In the genomic region with DNA sequence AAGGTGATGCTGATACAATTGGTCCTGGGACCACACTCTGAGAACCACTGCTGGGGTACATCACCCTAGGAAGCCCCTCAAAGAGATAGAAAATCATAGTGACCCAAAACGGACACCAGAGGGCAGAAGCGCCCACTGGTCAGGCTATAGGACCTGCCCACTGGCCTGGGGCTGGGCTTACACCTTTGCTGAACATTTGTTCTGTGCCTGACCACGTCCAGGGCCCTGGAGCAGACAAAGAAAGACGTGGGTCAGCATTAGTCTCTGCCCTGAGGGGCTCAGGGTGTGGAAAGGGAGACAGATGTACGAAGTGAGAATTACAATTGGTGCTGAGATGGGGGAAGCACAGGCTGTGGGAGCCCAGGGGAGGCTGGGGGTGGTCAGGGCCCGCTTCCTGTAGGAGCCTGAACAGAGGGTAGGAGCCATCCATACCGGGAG, we compare ENCODE assay signal across 8 cellular contexts. TPM values are rescaled to one million over a fixed set of nuclear protein-coding genes. Genes with fewer than 3 reads are reported as not detected.
DNase-seq lines count a peak whose midpoint lies in the region; ATAC-seq and TF ChIP-seq lines count a peak whose summit lies in the region.

No MANE protein-coding gene starts in this region.

- TF ChIP-seq CTCF in foreskin fibroblast (IDR thresholded peaks at IDR 0.05; ENCODE audit: low read depth, low read length): peak; percentile 80
- peak; percentile 88 for TF ChIP-seq CTCF in neural progenitor cell (IDR thresholded peaks at IDR 0.05)

- no peaks in the 10 kb centered on the region for H4K20me1 ChIP-seq in neural progenitor cell (ENCODE audit: low read depth)

- peak overlapping the region; percentile 53 for H2AFZ ChIP-seq in neural progenitor cell (replicated peaks)

- H3K36me3 Mint-ChIP-seq in activated naive CD4-positive, alpha-beta T cell treated with anti-CD3 and anti-CD28 coated beads for 36 hours (ENCODE audit: low read depth): no peaks in the 10 kb centered on the region
- no peaks in the 10 kb centered on the region for H3K36me3 Mint-ChIP-seq in neural progenitor cell

- H3K27me3 Mint-ChIP-seq in activated naive CD4-positive, alpha-beta T cell treated with anti-CD3 and anti-CD28 coated beads for 36 hours (ENCODE audit: low read depth): no peaks in the 10 kb centered on the region
- H3K27me3 Mint-ChIP-seq in neural progenitor cell (ENCODE audit: insufficient read depth, low read depth): peaks cover 3% of the 10 kb centered on the region

- H3K4me3 Mint-ChIP-seq in activated naive CD4-positive, alpha-beta T cell treated with anti-CD3 and anti-CD28 coated beads for 36 hours: no peak overlapping the region
- H3K4me3 Mint-ChIP-seq in neural progenitor cell: peak overlapping the region; percentile 9

- H3K27ac ChIP-seq in neural progenitor cell: no peak overlapping the region

- no peak overlapping the region for H3K27ac Mint-ChIP-seq in activated naive CD4-positive, alpha-beta T cell treated with anti-CD3 and anti-CD28 coated beads for 36 hours
- peak overlapping the region; percentile 94 for H3K27ac Mint-ChIP-seq in neural progenitor cell

- no peaks in the 10 kb centered on the region for H3K27me3 ChIP-seq in neural progenitor cell

- H3K4me1 ChIP-seq in neural progenitor cell: peaks cover 1% of the 10 kb centered on the region

- H3K9me3 ChIP-seq in neural progenitor cell (ENCODE audit: low read depth): no peaks in the 10 kb centered on the region

- H3F3A ChIP-seq in neural progenitor cell (ENCODE audit: low read depth): no peaks in the 10 kb centered on the region

- CTCF ChIA-PET in activated naive CD4-positive, alpha-beta T cell treated with anti-CD3 and anti-CD28 coated beads for 36 hours (lab: Charles Lee): interaction anchor here (1.9 kb wide), 1 partner anchor 103 kb away, joined by 4 read pairs; no protein-coding TSS in a partner anchor

- H3K9ac ChIP-seq in neural progenitor cell: no peak overlapping the region

- peak; percentile 59 for DNase-seq in activated naive CD4-positive, alpha-beta T cell treated with anti-CD3 and anti-CD28 coated beads for 36 hours
- DNase-seq in activated naive CD4-positive, alpha-beta T cell treated with anti-CD3 and anti-CD28 coated beads, Interleukin-2, amount 50 U/mL, for 16 hours: no peak
- peak; percentile 18 for DNase-seq in NCI-H1105 treated with DMSO at 0.1 percent for 48 hours (lab: John Stamatoyannopoulos, UW)
- peak; percentile 41 to 58 for DNase-seq in activated CD4-positive, alpha-beta T cell treated with anti-CD3 and anti-CD28 coated beads, Interleukin-2, amount 50 U/mL, for 48 hours
- DNase-seq in foreskin fibroblast: peak; percentile 52 to 87
- peak; percentile 88 for DNase-seq in neural progenitor cell (ENCODE audit: low spot score)
- DNase-seq in activated CD4-positive, CD25-positive, alpha-beta regulatory T cell treated with anti-CD3 and anti-CD28 coated beads, Interleukin-2, amount 50 U/mL, for 72 hours: no peak

- no peaks in the 10 kb centered on the region for H3K79me2 ChIP-seq in neural progenitor cell (ENCODE audit: low read depth)

- H3K4me2 ChIP-seq in neural progenitor cell: no peak overlapping the region

- no peaks in the 10 kb centered on the region for H3K36me3 ChIP-seq in neural progenitor cell

- intact Hi-C loops in activated naive CD4-positive, alpha-beta T cell treated with anti-CD3 and anti-CD28 coated beads for 36 hours (cut with micrococcal nuclease): loop anchor here (1.0 to 10.0 kb wide), 5 partner anchors 30 to 221 kb away; a partner anchor contains a TSS

- H3K4me3 ChIP-seq in foreskin fibroblast (ENCODE audit: low read depth in 1 of 2, low read length in 2 of 2) (no peak overlapping the region), neural progenitor cell (no peak overlapping the region)

- peaks cover 8% of the 10 kb centered on the region for H3K4me1 Mint-ChIP-seq in activated naive CD4-positive, alpha-beta T cell treated with anti-CD3 and anti-CD28 coated beads for 36 hours (ENCODE audit: low read depth)
- peaks cover 17% of the 10 kb centered on the region for H3K4me1 Mint-ChIP-seq in neural progenitor cell

- no peaks in the 10 kb centered on the region for H3K9me3 Mint-ChIP-seq in activated naive CD4-positive, alpha-beta T cell treated with anti-CD3 and anti-CD28 coated beads for 36 hours
- no peaks in the 10 kb centered on the region for H3K9me3 Mint-ChIP-seq in neural progenitor cell

- ATAC-seq in GM18907 (IDR thresholded peaks at IDR 0.05; ENCODE audit: unreplicated experiment): no peak

RNA-seq across cellular contexts. Expression of a gene that starts 14.4 kb away (rescaled TPM):
- 10 to 100 TPM; 13.9 to 15.4 TPM for total RNA-seq in activated naive CD4-positive, alpha-beta T cell treated with anti-CD3 and anti-CD28 coated beads for 36 hours
- total RNA-seq in neural progenitor cell (ENCODE audit: low replicate concordance): 219 and 589 TPM in 2 replicates

RNA-seq across cellular contexts. Expression of a gene that starts 21.9 kb away (rescaled TPM):
- 10 to 100 TPM; 13.3 to 13.5 TPM for total RNA-seq in activated naive CD4-positive, alpha-beta T cell treated with anti-CD3 and anti-CD28 coated beads for 36 hours
- 11.3 and 32.7 TPM in 2 replicates for total RNA-seq in neural progenitor cell (ENCODE audit: low replicate concordance)

Comparison
In these comparisons a context has a peak if more than half of its experiments do, and no peak if none do; other contexts are left out.
1. DNase-seq: peak in activated naive CD4-positive, alpha-beta T cell treated with anti-CD3 and anti-CD28 coated beads for 36 hours (single experiment), NCI-H1105 treated with DMSO at 0.1 percent for 48 hours (single experiment), activated CD4-positive, alpha-beta T cell treated with anti-CD3 and anti-CD28 coated beads, Interleukin-2, amount 50 U/mL, for 48 hours (2 of 2), foreskin fibroblast (2 of 2) and neural progenitor cell (single experiment); none in activated naive CD4-positive, alpha-beta T cell treated with anti-CD3 and anti-CD28 coated beads, Interleukin-2, amount 50 U/mL, for 16 hours (single experiment) and activated CD4-positive, CD25-positive, alpha-beta regulatory T cell treated with anti-CD3 and anti-CD28 coated beads, Interleukin-2, amount 50 U/mL, for 72 hours (single experiment).
2. RNA of a gene that starts 14.4 kb away (total RNA-seq): 219 to 589 TPM in neural progenitor cell; 13.9 to 15.4 TPM in activated naive CD4-positive, alpha-beta T cell treated with anti-CD3 and anti-CD28 coated beads for 36 hours; every median in the first group is over 10 times any median in the second.